In genomic region chr12:111758120-111758561, GRCh38 we compare ENCODE assay signal across 1 cellular context.
A peak's percentile ranks its signal among the peaks of the same experiment; 100 is the strongest.
TF ChIP-seq lines count a peak whose summit lies in the region.

No MANE protein-coding gene starts in this region.

TF ChIP-seq in H1, 55 proteins besides CTCF, POLR2A, EP300 and RAD21:
- TF ChIP-seq TEAD4 (IDR thresholded peaks at IDR 0.05; ENCODE audit: low read depth, low read length) (peak; percentile 32; the same call in 1 of the 2 replicates), CHD1 (IDR thresholded peaks at IDR 0.05; ENCODE audit: low read depth, low read length) (no peak)
